Comparison of ENCODE assay signal across 1 cellular context in genomic region chr1:10903421-10903820, GRCh38.
TF ChIP-seq lines count a peak whose summit lies in the region.

No MANE protein-coding gene starts in this region.

TF ChIP-seq in H1, 55 proteins besides CTCF, POLR2A, EP300 and RAD21 (continued from another document):
- TF ChIP-seq, protein P1, sequence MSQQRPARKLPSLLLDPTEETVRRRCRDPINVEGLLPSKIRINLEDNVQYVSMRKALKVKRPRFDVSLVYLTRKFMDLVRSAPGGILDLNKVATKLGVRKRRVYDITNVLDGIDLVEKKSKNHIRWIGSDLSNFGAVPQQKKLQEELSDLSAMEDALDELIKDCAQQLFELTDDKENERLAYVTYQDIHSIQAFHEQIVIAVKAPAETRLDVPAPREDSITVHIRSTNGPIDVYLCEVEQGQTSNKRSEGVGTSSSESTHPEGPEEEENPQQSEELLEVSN (IDR thresholded peaks at IDR 0.05): no peak
- no peak for TF ChIP-seq NANOG (IDR thresholded peaks at IDR 0.05; ENCODE audit: insufficient read depth, low read depth, low read length, poor library complexity, severe bottlenecking)
- no peak for TF ChIP-seq TEAD4 (IDR thresholded peaks at IDR 0.05; ENCODE audit: low read depth, low read length)
- no peak for TF ChIP-seq JUN (IDR thresholded peaks at IDR 0.05; ENCODE audit: low read depth, low read length)
- TF ChIP-seq ATF3 (IDR thresholded peaks at IDR 0.05; ENCODE audit: insufficient read depth, low read depth, low read length): no peak
- no peak for TF ChIP-seq SAP30 (IDR thresholded peaks at IDR 0.05; ENCODE audit: insufficient read depth, insufficient replicate concordance, low read length)
- no peak for TF ChIP-seq BRCA1 (IDR thresholded peaks at IDR 0.05; ENCODE audit: low read depth, low read length)
- no peak for TF ChIP-seq BCL11A (IDR thresholded peaks at IDR 0.05; ENCODE audit: low read depth in 2 of 2, low read length in 2 of 2)
- TF ChIP-seq TAF7 (optimal IDR thresholded peaks at IDR 0.05; ENCODE audit: borderline replicate concordance, low read depth, low read length): no peak
- TF ChIP-seq GABPA (IDR thresholded peaks at IDR 0.05; ENCODE audit: borderline replicate concordance, insufficient read depth, low read length): no peak
- TF ChIP-seq JUND (IDR thresholded peaks at IDR 0.05; ENCODE audit: low read length): no peak
- TF ChIP-seq SP4 (IDR thresholded peaks at IDR 0.05; ENCODE audit: low read length): no peak
- TF ChIP-seq RXRA (IDR thresholded peaks at IDR 0.05; ENCODE audit: insufficient read depth, low read depth, low read length): no peak
TF ChIP-seq in H1: peak in this region for 0.
